1 cellular context compared by ENCODE assay signal in the genomic region with DNA sequence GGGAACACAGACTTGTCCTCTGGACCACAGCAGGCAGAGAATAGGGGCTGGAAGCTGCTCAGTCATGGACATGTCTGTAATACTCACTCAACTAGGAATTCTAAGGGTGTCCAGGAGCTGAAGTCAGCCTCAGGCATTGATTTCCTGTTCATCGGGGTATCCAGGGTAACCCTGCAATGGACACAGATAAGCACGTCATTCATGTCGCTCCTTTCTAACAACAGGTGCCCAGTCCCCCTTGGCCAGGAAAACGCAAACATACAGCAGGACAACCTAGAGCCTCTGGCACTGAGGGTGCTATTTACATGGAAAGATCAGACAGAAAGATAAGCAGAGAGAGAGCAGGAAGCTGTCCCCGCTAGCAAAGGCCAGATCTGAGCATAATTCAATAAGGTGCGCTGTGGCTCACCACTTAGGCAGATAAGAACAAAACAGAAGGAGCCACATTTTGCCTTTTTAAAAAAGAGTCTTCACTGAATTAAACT.
TF ChIP-seq lines count a peak whose summit lies in the region.

No MANE protein-coding gene starts in this region.

TF ChIP-seq in HepG2, 621 proteins besides CTCF, POLR2A, EP300 and RAD21 (continued from another document and continues in another):
- TF ChIP-seq ZNF792 (CRISPR knock-in tag; IDR thresholded peaks at IDR 0.05): 0 out of 2 replicates have a peak, but pooled peaks have one; percentile 27
- TF ChIP-seq ZBTB7B (CRISPR knock-in tag; IDR thresholded peaks at IDR 0.05): peak; percentile 45; the same call in 1 of the 2 replicates
- peak; percentile 79 for TF ChIP-seq FOXK2 (IDR thresholded peaks at IDR 0.05)
- TF ChIP-seq ZNF879 (CRISPR knock-in tag; IDR thresholded peaks at IDR 0.05): no peak
- TF ChIP-seq ZNF343 (CRISPR knock-in tag; IDR thresholded peaks at IDR 0.05): no peak
- TF ChIP-seq SAP130 (CRISPR knock-in tag; IDR thresholded peaks at IDR 0.05; ENCODE audit: low read depth): peak; percentile 81
- TF ChIP-seq SOX6 (IDR thresholded peaks at IDR 0.05): no peak
- TF ChIP-seq SOX6 (CRISPR knock-in tag; IDR thresholded peaks at IDR 0.05): peak; percentile 45; the same call in 1 of the 2 replicates
- TF ChIP-seq TBX2 (CRISPR knock-in tag; IDR thresholded peaks at IDR 0.05; ENCODE audit: borderline replicate concordance): peak; percentile 74
- TF ChIP-seq CREM (IDR thresholded peaks at IDR 0.05): peak; percentile 40; the same call in 1 of the 2 replicates
- no peak for TF ChIP-seq CREM (CRISPR knock-in tag; IDR thresholded peaks at IDR 0.05)
- peak; percentile 5; the same call in 1 of the 2 replicates for TF ChIP-seq SMC3 (IDR thresholded peaks at IDR 0.05; ENCODE audit: low read length)
- TF ChIP-seq, protein P1, sequence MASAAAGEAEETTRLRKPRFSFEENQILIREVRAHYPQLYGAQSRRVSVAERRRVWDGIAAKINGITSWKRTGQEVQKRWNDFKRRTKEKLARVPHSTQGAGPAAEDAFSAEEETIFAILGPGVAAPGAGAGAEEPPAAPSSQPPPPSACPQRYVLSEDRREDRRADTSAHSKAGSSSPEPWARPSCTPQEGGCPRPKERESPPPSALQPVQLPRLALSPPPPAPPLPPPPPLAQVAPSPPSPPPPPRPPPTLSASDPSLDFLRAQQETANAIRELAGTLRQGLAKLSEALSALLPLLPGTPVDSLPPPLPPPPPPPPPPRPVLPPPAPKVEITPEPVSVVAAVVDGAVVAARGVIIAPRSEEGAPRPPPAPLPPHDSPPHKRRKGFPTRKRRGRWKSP (CRISPR knock-in tag; IDR thresholded peaks at IDR 0.05): 0 out of 2 replicates have a peak, but pooled peaks have one; percentile 45
- no peak for TF ChIP-seq HOXA7 (CRISPR knock-in tag; IDR thresholded peaks at IDR 0.05)
- peak; percentile 65 for TF ChIP-seq ELF1 (CRISPR knock-in tag; IDR thresholded peaks at IDR 0.05)
- TF ChIP-seq, protein P2, sequence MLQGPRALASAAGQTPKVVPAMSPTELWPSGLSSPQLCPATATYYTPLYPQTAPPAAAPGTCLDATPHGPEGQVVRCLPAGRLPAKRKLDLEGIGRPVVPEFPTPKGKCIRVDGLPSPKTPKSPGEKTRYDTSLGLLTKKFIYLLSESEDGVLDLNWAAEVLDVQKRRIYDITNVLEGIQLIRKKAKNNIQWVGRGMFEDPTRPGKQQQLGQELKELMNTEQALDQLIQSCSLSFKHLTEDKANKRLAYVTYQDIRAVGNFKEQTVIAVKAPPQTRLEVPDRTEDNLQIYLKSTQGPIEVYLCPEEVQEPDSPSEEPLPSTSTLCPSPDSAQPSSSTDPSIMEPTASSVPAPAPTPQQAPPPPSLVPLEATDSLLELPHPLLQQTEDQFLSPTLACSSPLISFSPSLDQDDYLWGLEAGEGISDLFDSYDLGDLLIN (CRISPR knock-in tag; IDR thresholded peaks at IDR 0.05; ENCODE audit: borderline replicate concordance): no peak
- TF ChIP-seq, protein P3, sequence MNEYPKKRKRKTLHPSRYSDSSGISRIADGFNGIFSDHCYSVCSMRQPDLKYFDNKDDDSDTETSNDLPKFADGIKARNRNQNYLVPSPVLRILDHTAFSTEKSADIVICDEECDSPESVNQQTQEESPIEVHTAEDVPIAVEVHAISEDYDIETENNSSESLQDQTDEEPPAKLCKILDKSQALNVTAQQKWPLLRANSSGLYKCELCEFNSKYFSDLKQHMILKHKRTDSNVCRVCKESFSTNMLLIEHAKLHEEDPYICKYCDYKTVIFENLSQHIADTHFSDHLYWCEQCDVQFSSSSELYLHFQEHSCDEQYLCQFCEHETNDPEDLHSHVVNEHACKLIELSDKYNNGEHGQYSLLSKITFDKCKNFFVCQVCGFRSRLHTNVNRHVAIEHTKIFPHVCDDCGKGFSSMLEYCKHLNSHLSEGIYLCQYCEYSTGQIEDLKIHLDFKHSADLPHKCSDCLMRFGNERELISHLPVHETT (CRISPR knock-in tag; conservative IDR thresholded peaks at IDR 0.05): no peak
- TF ChIP-seq ASH2L (IDR thresholded peaks at IDR 0.05; ENCODE audit: insufficient read length, low read depth, low read length): peak; percentile 60
- no peak; the same call in 1 of the 2 replicates for TF ChIP-seq FOXA1 (IDR thresholded peaks at IDR 0.05)
- TF ChIP-seq FOXA1 (CRISPR knock-in tag; IDR thresholded peaks at IDR 0.05): peak; percentile 94
- peak; percentile 94 for TF ChIP-seq SALL1 (CRISPR knock-in tag; IDR thresholded peaks at IDR 0.05)
- peak; percentile 61; the same call in 1 of the 2 replicates for TF ChIP-seq RFX1 (IDR thresholded peaks at IDR 0.05)
- TF ChIP-seq KMT2B (CRISPR knock-in tag; IDR thresholded peaks at IDR 0.05): peak; percentile 60; the same call in 1 of the 2 replicates
- TF ChIP-seq FOXP1 (IDR thresholded peaks at IDR 0.05): no peak
- TF ChIP-seq FOXP1 (CRISPR knock-in tag; IDR thresholded peaks at IDR 0.05): peak; percentile 78
- TF ChIP-seq, protein P4, sequence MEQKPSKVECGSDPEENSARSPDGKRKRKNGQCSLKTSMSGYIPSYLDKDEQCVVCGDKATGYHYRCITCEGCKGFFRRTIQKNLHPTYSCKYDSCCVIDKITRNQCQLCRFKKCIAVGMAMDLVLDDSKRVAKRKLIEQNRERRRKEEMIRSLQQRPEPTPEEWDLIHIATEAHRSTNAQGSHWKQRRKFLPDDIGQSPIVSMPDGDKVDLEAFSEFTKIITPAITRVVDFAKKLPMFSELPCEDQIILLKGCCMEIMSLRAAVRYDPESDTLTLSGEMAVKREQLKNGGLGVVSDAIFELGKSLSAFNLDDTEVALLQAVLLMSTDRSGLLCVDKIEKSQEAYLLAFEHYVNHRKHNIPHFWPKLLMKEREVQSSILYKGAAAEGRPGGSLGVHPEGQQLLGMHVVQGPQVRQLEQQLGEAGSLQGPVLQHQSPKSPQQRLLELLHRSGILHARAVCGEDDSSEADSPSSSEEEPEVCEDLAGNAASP (CRISPR knock-in tag; IDR thresholded peaks at IDR 0.05; ENCODE audit: borderline replicate concordance): peak; percentile 77; the same call in 1 of the 2 replicates
- no peak for TF ChIP-seq TCF7L2 (IDR thresholded peaks at IDR 0.05; ENCODE audit: low read depth, low read length)
- no peak for TF ChIP-seq RBM22 (optimal IDR thresholded peaks at IDR 0.05; ENCODE audit: low read length)
- 0 out of 2 replicates have a peak, but pooled peaks have one; percentile 52 for TF ChIP-seq MIXL1 (CRISPR knock-in tag; IDR thresholded peaks at IDR 0.05)
- peak; percentile 89 for TF ChIP-seq GATAD2A (CRISPR knock-in tag; IDR thresholded peaks at IDR 0.05)
- TF ChIP-seq ZNF432 (CRISPR knock-in tag; IDR thresholded peaks at IDR 0.05; ENCODE audit: borderline replicate concordance): no peak
- TF ChIP-seq, protein P5, sequence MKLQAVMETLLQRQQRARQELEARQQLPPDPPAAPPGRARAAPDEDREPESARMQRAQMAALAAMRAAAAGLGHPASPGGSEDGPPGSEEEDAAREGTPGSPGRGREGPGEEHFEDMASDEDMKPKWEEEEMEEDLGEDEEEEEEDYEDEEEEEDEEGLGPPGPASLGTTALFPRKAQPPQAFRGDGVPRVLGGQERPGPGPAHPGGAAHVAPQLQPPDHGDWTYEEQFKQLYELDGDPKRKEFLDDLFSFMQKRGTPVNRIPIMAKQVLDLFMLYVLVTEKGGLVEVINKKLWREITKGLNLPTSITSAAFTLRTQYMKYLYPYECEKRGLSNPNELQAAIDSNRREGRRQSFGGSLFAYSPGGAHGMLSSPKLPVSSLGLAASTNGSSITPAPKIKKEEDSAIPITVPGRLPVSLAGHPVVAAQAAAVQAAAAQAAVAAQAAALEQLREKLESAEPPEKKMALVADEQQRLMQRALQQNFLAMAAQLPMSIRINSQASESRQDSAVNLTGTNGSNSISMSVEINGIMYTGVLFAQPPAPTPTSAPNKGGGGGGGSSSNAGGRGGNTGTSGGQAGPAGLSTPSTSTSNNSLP (IDR thresholded peaks at IDR 0.05; ENCODE audit: low read depth, low read length): peak; percentile 24; the same call in 1 of the 2 replicates
- TF ChIP-seq, protein P6, sequence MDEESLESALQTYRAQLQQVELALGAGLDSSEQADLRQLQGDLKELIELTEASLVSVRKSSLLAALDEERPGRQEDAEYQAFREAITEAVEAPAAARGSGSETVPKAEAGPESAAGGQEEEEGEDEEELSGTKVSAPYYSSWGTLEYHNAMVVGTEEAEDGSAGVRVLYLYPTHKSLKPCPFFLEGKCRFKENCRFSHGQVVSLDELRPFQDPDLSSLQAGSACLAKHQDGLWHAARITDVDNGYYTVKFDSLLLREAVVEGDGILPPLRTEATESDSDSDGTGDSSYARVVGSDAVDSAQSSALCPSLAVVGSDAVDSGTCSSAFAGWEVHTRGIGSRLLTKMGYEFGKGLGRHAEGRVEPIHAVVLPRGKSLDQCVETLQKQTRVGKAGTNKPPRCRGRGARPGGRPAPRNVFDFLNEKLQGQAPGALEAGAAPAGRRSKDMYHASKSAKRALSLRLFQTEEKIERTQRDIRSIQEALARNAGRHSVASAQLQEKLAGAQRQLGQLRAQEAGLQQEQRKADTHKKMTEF (CRISPR knock-in tag; IDR thresholded peaks at IDR 0.05): peak; percentile 71
- TF ChIP-seq SPEN (CRISPR knock-in tag; IDR thresholded peaks at IDR 0.05; ENCODE audit: low read depth): peak; percentile 14; the same call in 1 of the 2 replicates
- TF ChIP-seq BCL6 (CRISPR knock-in tag; IDR thresholded peaks at IDR 0.05): peak; percentile 89
- TF ChIP-seq RELA (CRISPR knock-in tag; IDR thresholded peaks at IDR 0.05): no peak
- TF ChIP-seq, protein P7, sequence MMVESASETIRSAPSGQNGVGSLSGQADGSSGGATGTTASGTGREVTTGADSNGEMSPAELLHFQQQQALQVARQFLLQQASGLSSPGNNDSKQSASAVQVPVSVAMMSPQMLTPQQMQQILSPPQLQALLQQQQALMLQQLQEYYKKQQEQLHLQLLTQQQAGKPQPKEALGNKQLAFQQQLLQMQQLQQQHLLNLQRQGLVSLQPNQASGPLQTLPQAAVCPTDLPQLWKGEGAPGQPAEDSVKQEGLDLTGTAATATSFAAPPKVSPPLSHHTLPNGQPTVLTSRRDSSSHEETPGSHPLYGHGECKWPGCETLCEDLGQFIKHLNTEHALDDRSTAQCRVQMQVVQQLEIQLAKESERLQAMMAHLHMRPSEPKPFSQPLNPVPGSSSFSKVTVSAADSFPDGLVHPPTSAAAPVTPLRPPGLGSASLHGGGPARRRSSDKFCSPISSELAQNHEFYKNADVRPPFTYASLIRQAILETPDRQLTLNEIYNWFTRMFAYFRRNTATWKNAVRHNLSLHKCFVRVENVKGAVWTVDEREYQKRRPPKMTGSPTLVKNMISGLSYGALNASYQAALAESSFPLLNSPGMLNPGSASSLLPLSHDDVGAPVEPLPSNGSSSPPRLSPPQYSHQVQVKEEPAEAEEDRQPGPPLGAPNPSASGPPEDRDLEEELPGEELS (CRISPR knock-in tag; IDR thresholded peaks at IDR 0.05): peak; percentile 81
- no peak for TF ChIP-seq SOX13 (IDR thresholded peaks at IDR 0.05)
- peak in 1 of 2 experiments; percentile 70; a peak in 1 of 4 replicates for TF ChIP-seq SOX13 (CRISPR knock-in tag; conservative IDR thresholded peaks at IDR 0.05 in 1 of 2, IDR thresholded peaks at IDR 0.05 in 1 of 2)
- peak; percentile 53; the same call in 1 of the 2 replicates for TF ChIP-seq ZFP36L1 (CRISPR knock-in tag; IDR thresholded peaks at IDR 0.05)
- TF ChIP-seq ZNF329 (CRISPR knock-in tag; IDR thresholded peaks at IDR 0.05; ENCODE audit: low read depth): no peak
- 0 out of 2 replicates have a peak, but pooled peaks have one; percentile 39 for TF ChIP-seq MIER2 (CRISPR knock-in tag; IDR thresholded peaks at IDR 0.05)
- TF ChIP-seq FOXJ3 (CRISPR knock-in tag; IDR thresholded peaks at IDR 0.05; ENCODE audit: borderline replicate concordance): 0 out of 2 replicates have a peak, but pooled peaks have one; percentile 22
- TF ChIP-seq IRF2 (CRISPR knock-in tag; IDR thresholded peaks at IDR 0.05): peak; percentile 57; the same call in 1 of the 2 replicates
- TF ChIP-seq ERF (CRISPR knock-in tag; IDR thresholded peaks at IDR 0.05): peak; percentile 62
- TF ChIP-seq, protein P8, sequence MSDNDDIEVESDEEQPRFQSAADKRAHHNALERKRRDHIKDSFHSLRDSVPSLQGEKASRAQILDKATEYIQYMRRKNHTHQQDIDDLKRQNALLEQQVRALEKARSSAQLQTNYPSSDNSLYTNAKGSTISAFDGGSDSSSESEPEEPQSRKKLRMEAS (IDR thresholded peaks at IDR 0.05): 0 out of 2 replicates have a peak, but pooled peaks have one; percentile 22
- TF ChIP-seq HNF4G (IDR thresholded peaks at IDR 0.05; ENCODE audit: borderline replicate concordance, low read depth, low read length): no peak
- TF ChIP-seq HNF4G (CRISPR knock-in tag; IDR thresholded peaks at IDR 0.05; ENCODE audit: borderline replicate concordance, low read depth): peak; percentile 36; the same call in 1 of the 2 replicates
- TF ChIP-seq RXRB (CRISPR knock-in tag; IDR thresholded peaks at IDR 0.05; ENCODE audit: borderline replicate concordance): peak; percentile 87
- TF ChIP-seq, protein P9, sequence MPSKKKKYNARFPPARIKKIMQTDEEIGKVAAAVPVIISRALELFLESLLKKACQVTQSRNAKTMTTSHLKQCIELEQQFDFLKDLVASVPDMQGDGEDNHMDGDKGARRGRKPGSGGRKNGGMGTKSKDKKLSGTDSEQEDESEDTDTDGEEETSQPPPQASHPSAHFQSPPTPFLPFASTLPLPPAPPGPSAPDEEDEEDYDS (CRISPR knock-in tag; IDR thresholded peaks at IDR 0.05): 0 out of 2 replicates have a peak, but pooled peaks have one; percentile 27
- TF ChIP-seq ZMYM2 (CRISPR knock-in tag; IDR thresholded peaks at IDR 0.05): 0 out of 2 replicates have a peak, but pooled peaks have one; percentile 35
- TF ChIP-seq ZNF652 (CRISPR knock-in tag; IDR thresholded peaks at IDR 0.05; ENCODE audit: borderline replicate concordance, low read depth): peak; percentile 47; the same call in 1 of the 2 replicates
- TF ChIP-seq, protein P10, sequence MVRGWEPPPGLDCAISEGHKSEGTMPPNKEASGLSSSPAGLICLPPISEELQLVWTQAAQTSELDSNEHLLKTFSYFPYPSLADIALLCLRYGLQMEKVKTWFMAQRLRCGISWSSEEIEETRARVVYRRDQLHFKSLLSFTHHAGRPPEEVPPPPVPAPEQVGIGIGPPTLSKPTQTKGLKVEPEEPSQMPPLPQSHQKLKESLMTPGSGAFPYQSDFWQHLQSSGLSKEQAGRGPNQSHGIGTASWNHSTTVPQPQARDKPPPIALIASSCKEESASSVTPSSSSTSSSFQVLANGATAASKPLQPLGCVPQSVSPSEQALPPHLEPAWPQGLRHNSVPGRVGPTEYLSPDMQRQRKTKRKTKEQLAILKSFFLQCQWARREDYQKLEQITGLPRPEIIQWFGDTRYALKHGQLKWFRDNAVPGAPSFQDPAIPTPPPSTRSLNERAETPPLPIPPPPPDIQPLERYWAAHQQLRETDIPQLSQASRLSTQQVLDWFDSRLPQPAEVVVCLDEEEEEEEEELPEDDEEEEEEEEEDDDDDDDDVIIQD (CRISPR knock-in tag; IDR thresholded peaks at IDR 0.05; ENCODE audit: low read depth): peak; percentile 83; the same call in 1 of the 2 replicates
- no peak for TF ChIP-seq NR2F2 (IDR thresholded peaks at IDR 0.05; ENCODE audit: borderline replicate concordance, low read depth)
- peak; percentile 91 for TF ChIP-seq ELF3 (CRISPR knock-in tag; IDR thresholded peaks at IDR 0.05)
- no peak for TF ChIP-seq NR2C2 (CRISPR knock-in tag; IDR thresholded peaks at IDR 0.05; ENCODE audit: borderline replicate concordance)
- TF ChIP-seq ZFP1 (CRISPR knock-in tag; IDR thresholded peaks at IDR 0.05): 0 out of 2 replicates have a peak, but pooled peaks have one; percentile 40
- 0 out of 2 replicates have a peak, but pooled peaks have one; percentile 75 for TF ChIP-seq RCOR2 (CRISPR knock-in tag; IDR thresholded peaks at IDR 0.05)
- TF ChIP-seq NCOA1 (CRISPR knock-in tag; IDR thresholded peaks at IDR 0.05): no peak
- TF ChIP-seq ZNF431 (CRISPR knock-in tag; IDR thresholded peaks at IDR 0.05; ENCODE audit: borderline replicate concordance, low read depth): no peak
